9 cellular contexts compared by ENCODE assay signal in the genomic region with DNA sequence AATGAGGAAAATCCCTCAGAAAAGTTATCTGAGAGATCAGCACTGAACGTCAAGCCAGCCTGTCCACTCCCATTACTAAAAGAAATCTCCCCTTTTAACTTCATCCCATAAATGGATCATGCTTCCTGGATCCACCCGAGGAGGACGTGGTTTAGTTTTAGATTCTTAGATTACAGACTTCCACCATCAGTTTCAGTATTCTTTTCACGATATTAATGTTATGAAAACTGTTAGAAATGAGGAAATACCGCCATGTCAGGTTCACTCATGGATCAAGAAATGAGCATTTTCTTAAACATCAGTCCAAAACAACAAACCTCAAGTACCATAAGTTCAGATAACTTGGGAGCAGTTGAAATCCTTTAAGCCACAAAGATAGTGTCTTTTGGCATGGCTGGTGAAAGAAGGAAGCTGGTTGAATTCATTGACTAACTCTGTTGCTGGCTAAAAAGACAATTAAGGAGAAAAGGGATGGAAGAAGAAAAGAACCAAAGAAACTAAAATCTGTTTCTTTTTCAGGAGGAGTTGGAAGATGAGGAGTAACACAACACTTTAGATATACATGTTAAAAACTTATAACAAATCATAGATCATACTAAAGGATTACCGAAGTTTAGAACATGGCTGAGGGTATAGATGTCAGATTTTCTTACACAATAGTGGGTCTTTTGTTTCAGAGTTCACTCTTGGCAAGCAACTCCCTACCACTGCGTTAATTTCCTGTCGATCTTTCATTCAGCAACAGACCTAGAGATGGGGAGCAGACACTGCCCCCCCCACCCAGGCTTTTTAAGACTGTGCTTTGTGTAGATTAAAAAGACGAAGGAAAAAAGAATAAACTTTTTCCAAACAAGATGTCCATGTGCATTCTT. TPM values are rescaled to one million over a fixed set of nuclear protein-coding genes. Genes with fewer than 3 reads are reported as not detected.
DNase-seq lines count a peak whose midpoint lies in the region; ATAC-seq and TF ChIP-seq lines count a peak whose summit lies in the region.
"Had no signal": no experiment of that assay in that cellular context is flagged by ENCODE, and none has a peak within 500 bp of the region (broad histone marks: within the 10 kb centered on the region; RNA-seq: fewer than 3 reads in every experiment).

No MANE protein-coding gene starts in this region.

- no peaks in the 10 kb centered on the region for H3K36me3 ChIP-seq in skeletal muscle tissue (ENCODE audit: control insufficient read depth in 3 of 3, insufficient read depth in 3 of 3, low read length in 3 of 3)
- H3K36me3 ChIP-seq: MG63 had no signal

- ATAC-seq in left ventricle myocardium superior, result peak; percentile 39
- ATAC-seq in HG02884 (IDR thresholded peaks at IDR 0.05; ENCODE audit: unreplicated experiment), result no peak
- ATAC-seq in HG03135 (IDR thresholded peaks at IDR 0.05; ENCODE audit: unreplicated experiment), result no peak

- intact Hi-C loops in left ventricle myocardium superior (cut with micrococcal nuclease), result no loop called here

- H3K4me3 ChIP-seq in astrocyte of the spinal cord (ENCODE audit: low read depth, low read length), result no peak overlapping the region
- H3K4me3 ChIP-seq in skeletal muscle tissue (ENCODE audit: low read length in 3 of 3), result peak overlapping the region in 2 of 3 donors; percentile 23 to 52
- H3K4me3 ChIP-seq: MG63 had no signal

- no peaks in the 10 kb centered on the region for H3K27me3 Mint-ChIP-seq in activated T-cell treated with anti-CD3 and anti-CD28 coated beads, Interleukin-2, amount 50 U/mL, for 24 hours

- peak overlapping the region; percentile 38 for H3K27ac ChIP-seq in skeletal muscle tissue (ENCODE audit: low read depth, low read length)

- H3K9me3 Mint-ChIP-seq in activated T-cell treated with anti-CD3 and anti-CD28 coated beads, Interleukin-2, amount 50 U/mL, for 24 hours, result no peaks in the 10 kb centered on the region

- no peak overlapping the region for H3K27ac Mint-ChIP-seq in activated T-cell treated with anti-CD3 and anti-CD28 coated beads, Interleukin-2, amount 50 U/mL, for 24 hours

- H3K27me3 ChIP-seq in skeletal muscle tissue (ENCODE audit: control insufficient read depth in 3 of 3, insufficient read depth in 3 of 3, low read length in 3 of 3), result no peaks in the 10 kb centered on the region
- H3K27me3 ChIP-seq: MG63 had no signal

- H3K36me3 Mint-ChIP-seq in activated T-cell treated with anti-CD3 and anti-CD28 coated beads, Interleukin-2, amount 50 U/mL, for 24 hours (ENCODE audit: low read depth), result no peaks in the 10 kb centered on the region

- H3K4me3 Mint-ChIP-seq in activated T-cell treated with anti-CD3 and anti-CD28 coated beads, Interleukin-2, amount 50 U/mL, for 24 hours, result no peak overlapping the region

- H3K4me1 ChIP-seq in skeletal muscle tissue (ENCODE audit: control insufficient read depth in 3 of 3, insufficient read depth in 3 of 3, low read length in 3 of 3), result peaks cover 8 to 15% (median 11%) of the 10 kb centered on the region in 3 donors

- in situ Hi-C loops in astrocyte of the spinal cord (cut with HindIII; ENCODE audit: low sequenced_read_pairs), result no loop called here

- H3K9me3 ChIP-seq in skeletal muscle tissue (ENCODE audit: control insufficient read depth in 3 of 3, low read length in 3 of 3), result no peaks in the 10 kb centered on the region
- H3K9me3 ChIP-seq: MG63 had no signal

- peaks cover 5% of the 10 kb centered on the region for H3K4me1 Mint-ChIP-seq in activated T-cell treated with anti-CD3 and anti-CD28 coated beads, Interleukin-2, amount 50 U/mL, for 24 hours (ENCODE audit: low read depth)

- DNase-seq in HT-29 (ENCODE audit: low spot score) (peak; percentile 72), astrocyte of the spinal cord (ENCODE audit: low read depth, low spot score) (peak; percentile 48), left ventricle myocardium superior (no peak), RPMI8226 (no peak)
- DNase-seq in activated T-cell treated with anti-CD3 and anti-CD28 coated beads, Interleukin-2, amount 50 U/mL, for 24 hours, result no peak
- DNase-seq: MG63 had no signal

- H3K9ac ChIP-seq in skeletal muscle tissue (ENCODE audit: low read depth in 1 of 3, low read length in 3 of 3), result no peak overlapping the region

- TF ChIP-seq CTCF in astrocyte of the spinal cord (IDR thresholded peaks at IDR 0.05; ENCODE audit: low read depth, low read length), result no peak

RNA-seq across cellular contexts. Expression of gene NFIA, which starts 50.1 kb away (rescaled TPM):
- total RNA-seq in HT-29 (2014; rRNA removed; shearing (Covaris generic)), result 12.3 and 15.9 TPM in 2 replicates
- total RNA-seq in left ventricle myocardium superior, result 102 TPM
- 31.3 TPM for total RNA-seq in skeletal muscle tissue

Comparison
In these comparisons a context has a peak if more than half of its experiments do, and no peak if none do; other contexts are left out.
1. DNase-seq: peak in HT-29 (single experiment) and astrocyte of the spinal cord (single experiment); none in left ventricle myocardium superior (single experiment), activated T-cell treated with anti-CD3 and anti-CD28 coated beads, Interleukin-2, amount 50 U/mL, for 24 hours (single experiment) and RPMI8226 (single experiment).